In the genomic region with DNA sequence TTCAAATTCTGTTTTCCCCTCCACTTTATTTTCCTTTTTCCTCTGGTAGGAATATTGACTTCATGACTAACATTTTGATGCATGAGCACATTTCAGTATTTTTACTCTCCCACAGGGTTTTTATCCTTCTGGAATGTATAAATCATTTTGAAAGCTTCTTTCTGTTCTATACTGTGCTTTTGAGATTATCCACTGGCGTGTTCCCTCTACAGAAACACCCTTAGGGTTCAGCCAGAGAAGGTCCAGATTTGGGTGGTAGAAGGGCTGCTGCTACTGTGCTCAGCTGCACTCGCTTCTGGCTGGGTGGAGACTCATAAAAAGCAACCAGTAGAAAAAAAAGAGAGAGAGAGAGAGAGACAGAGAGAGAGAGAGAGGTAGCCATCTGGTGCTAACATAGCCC, we compare ENCODE assay signal across 2 cellular contexts.
TF ChIP-seq lines count a peak whose summit lies in the region.

No MANE protein-coding gene starts in this region.

TF ChIP-seq in liver, 16 proteins besides CTCF, POLR2A, EP300 and RAD21:
- TF ChIP-seq FOXA1 (IDR thresholded peaks at IDR 0.05) (no peak), SP1 (IDR thresholded peaks at IDR 0.05) (no peak), ZBTB33 (IDR thresholded peaks at IDR 0.05) (peak; percentile 7), JUND (IDR thresholded peaks at IDR 0.05) (no peak)
- TF ChIP-seq, protein P1, sequence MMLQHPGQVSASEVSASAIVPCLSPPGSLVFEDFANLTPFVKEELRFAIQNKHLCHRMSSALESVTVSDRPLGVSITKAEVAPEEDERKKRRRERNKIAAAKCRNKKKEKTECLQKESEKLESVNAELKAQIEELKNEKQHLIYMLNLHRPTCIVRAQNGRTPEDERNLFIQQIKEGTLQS (IDR thresholded peaks at IDR 0.05) = no peak

TF ChIP-seq in HepG2, 621 proteins besides CTCF, POLR2A, EP300 and RAD21:
- TF ChIP-seq GFI1 (CRISPR knock-in tag; IDR thresholded peaks at IDR 0.05; ENCODE audit: borderline replicate concordance) (no peak), SAP130 (CRISPR knock-in tag; IDR thresholded peaks at IDR 0.05; ENCODE audit: low read depth) (no peak), SMARCE1 (IDR thresholded peaks at IDR 0.05; ENCODE audit: borderline replicate concordance) (no peak), ZNF609 (CRISPR knock-in tag; IDR thresholded peaks at IDR 0.05; ENCODE audit: borderline replicate concordance) (no peak), ZNF30 (CRISPR knock-in tag; IDR thresholded peaks at IDR 0.05) (no peak), NKX3-1 (CRISPR knock-in tag; IDR thresholded peaks at IDR 0.05) (no peak), ADNP (CRISPR knock-in tag; IDR thresholded peaks at IDR 0.05) (no peak), ZSCAN9 (CRISPR knock-in tag; IDR thresholded peaks at IDR 0.05; ENCODE audit: borderline replicate concordance) (no peak), ZNF652 (CRISPR knock-in tag; IDR thresholded peaks at IDR 0.05; ENCODE audit: borderline replicate concordance, low read depth) (no peak), NCOA5 (CRISPR knock-in tag; IDR thresholded peaks at IDR 0.05) (no peak), ATF7 (IDR thresholded peaks at IDR 0.05) (no peak), ATF7 (CRISPR knock-in tag; IDR thresholded peaks at IDR 0.05) (no peak), KLF13 (CRISPR knock-in tag; IDR thresholded peaks at IDR 0.05) (no peak)
- TF ChIP-seq, protein P2, sequence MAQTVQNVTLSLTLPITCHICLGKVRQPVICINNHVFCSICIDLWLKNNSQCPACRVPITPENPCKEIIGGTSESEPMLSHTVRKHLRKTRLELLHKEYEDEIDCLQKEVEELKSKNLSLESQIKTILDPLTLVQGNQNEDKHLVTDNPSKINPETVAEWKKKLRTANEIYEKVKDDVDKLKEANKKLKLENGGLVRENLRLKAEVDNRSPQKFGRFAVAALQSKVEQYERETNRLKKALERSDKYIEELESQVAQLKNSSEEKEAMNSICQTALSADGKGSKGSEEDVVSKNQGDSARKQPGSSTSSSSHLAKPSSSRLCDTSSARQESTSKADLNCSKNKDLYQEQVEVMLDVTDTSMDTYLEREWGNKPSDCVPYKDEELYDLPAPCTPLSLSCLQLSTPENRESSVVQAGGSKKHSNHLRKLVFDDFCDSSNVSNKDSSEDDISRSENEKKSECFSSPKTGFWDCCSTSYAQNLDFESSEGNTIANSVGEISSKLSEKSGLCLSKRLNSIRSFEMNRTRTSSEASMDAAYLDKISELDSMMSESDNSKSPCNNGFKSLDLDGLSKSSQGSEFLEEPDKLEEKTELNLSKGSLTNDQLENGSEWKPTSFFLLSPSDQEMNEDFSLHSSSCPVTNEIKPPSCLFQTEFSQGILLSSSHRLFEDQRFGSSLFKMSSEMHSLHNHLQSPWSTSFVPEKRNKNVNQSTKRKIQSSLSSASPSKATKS (CRISPR knock-in tag; IDR thresholded peaks at IDR 0.05) = no peak
